ENCODE assay signal across 7 cellular contexts in the genomic region with DNA sequence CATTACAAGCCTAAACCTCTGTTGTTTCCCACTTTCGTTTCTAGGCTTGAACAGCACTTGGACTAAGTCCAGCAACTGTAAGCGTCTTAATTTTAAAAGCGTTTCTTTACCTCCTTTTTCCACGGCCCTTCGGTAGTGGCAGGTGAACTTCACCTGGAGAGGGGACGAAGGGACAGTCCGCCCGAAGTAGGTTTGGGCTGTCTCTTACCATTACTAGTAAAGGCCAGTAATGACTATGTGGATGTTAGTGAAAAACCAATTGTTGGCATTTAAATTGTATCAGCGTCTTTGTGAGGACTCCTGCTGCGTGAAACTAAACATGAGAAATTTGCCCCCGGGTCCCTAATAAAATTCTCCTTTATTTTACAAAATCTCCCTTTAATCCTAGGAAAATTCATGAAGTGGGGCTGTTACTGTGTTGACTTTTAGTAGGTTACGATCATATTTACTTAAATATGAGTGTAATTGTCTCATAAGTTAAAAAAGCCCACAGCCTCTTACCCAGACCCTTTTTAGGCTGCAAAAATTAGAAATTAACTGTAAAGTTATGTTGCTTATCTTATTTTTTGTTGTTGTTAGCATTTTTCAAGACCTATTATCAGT.
A peak's percentile ranks its signal among the peaks of the same experiment; 100 is the strongest.
DNase-seq lines count a peak whose midpoint lies in the region; ATAC-seq and TF ChIP-seq lines count a peak whose summit lies in the region.

No MANE protein-coding gene starts in this region.

- H3K9ac ChIP-seq in OCI-LY1 (ENCODE audit: low read length) (peak overlapping the region; percentile 95), endocrine pancreas (ENCODE audit: control insufficient read depth, insufficient read depth, low read length) (peak overlapping the region; percentile 88)

- TF ChIP-seq CTCF in OCI-LY1 (IDR thresholded peaks at IDR 0.05; ENCODE audit: low read length) = no peak

- CTCF ChIA-PET in HEK293T (lab: Yijun Ruan, JAX) = no interaction called here

- H2AFZ ChIP-seq in OCI-LY1 (ENCODE audit: low read length) = peak overlapping the region; percentile 23; the same call in 1 of the 2 replicates

- no peaks in the 10 kb centered on the region for H3K9me2 ChIP-seq in OCI-LY1 (ENCODE audit: low read depth, low read length)

- H3K27me3 ChIP-seq in OCI-LY1 (ENCODE audit: insufficient read depth, low read length) = no peaks in the 10 kb centered on the region
- H3K27me3 ChIP-seq in endocrine pancreas (ENCODE audit: control insufficient read depth, insufficient read depth, low read length) = no peaks in the 10 kb centered on the region
- no peaks in the 10 kb centered on the region for H3K27me3 ChIP-seq in muscle layer of duodenum (ENCODE audit: low read depth, low read length)

- POLR2A ChIA-PET in HEK293T (lab: Yijun Ruan, JAX) = interaction anchor here (1.5 kb wide), 1 partner anchor 69 kb away, joined by 10 read pairs; no protein-coding TSS in a partner anchor

- peaks cover 48% of the 10 kb centered on the region for H3K79me2 ChIP-seq in OCI-LY1 (ENCODE audit: insufficient read depth, low read length)

- peak overlapping the region; percentile 99 for H3K4me3 ChIP-seq in OCI-LY1 (ENCODE audit: low read depth, low read length, poor library complexity, severe bottlenecking)
- H3K4me3 ChIP-seq in endocrine pancreas (ENCODE audit: control insufficient read depth, insufficient read depth, low read length) = peak overlapping the region; percentile 96
- peak overlapping the region; percentile 94 to 96 for H3K4me3 ChIP-seq in muscle layer of duodenum (ENCODE audit: low read depth in 1 of 2, low read length in 2 of 2)

- H3K27ac ChIP-seq in OCI-LY1 (ENCODE audit: low read depth, low read length, poor library complexity, severe bottlenecking) (peak overlapping the region; percentile 67), muscle layer of duodenum (ENCODE audit: low read length) (peak overlapping the region; percentile 99)

- H3F3A ChIP-seq in OCI-LY1 (ENCODE audit: insufficient read depth, low read length) = no peaks in the 10 kb centered on the region

- no peaks in the 10 kb centered on the region; the same call in 1 of the 2 replicates for H3K36me3 ChIP-seq in OCI-LY1 (ENCODE audit: insufficient read depth, low read length)
- no peaks in the 10 kb centered on the region for H3K36me3 ChIP-seq in endocrine pancreas (ENCODE audit: control insufficient read depth, insufficient read depth, low read length)
- peaks cover 0 to 3% of the 10 kb centered on the region in 2 donors for H3K36me3 ChIP-seq in muscle layer of duodenum (ENCODE audit: control insufficient read depth in 1 of 2, insufficient read depth in 2 of 2, low read length in 2 of 2)

- ATAC-seq in GM19452 (IDR thresholded peaks at IDR 0.05; ENCODE audit: unreplicated experiment) (peak; percentile 3), GM21367 (IDR thresholded peaks at IDR 0.05; ENCODE audit: unreplicated experiment) (no peak)

- peaks cover 50% of the 10 kb centered on the region for H3K4me1 ChIP-seq in OCI-LY1 (ENCODE audit: insufficient read depth, low read length, severe bottlenecking)
- H3K4me1 ChIP-seq in endocrine pancreas (ENCODE audit: control insufficient read depth, insufficient read depth, low read length) = peaks cover 25% of the 10 kb centered on the region
- peaks cover 22 to 24% of the 10 kb centered on the region in 2 donors for H3K4me1 ChIP-seq in muscle layer of duodenum (ENCODE audit: control insufficient read depth in 1 of 2, insufficient read depth in 2 of 2, low read length in 2 of 2)

- H3K9me3 ChIP-seq in OCI-LY1 (ENCODE audit: low read length) = no peaks in the 10 kb centered on the region
- H3K9me3 ChIP-seq in endocrine pancreas (ENCODE audit: control insufficient read depth, low read length) = no peaks in the 10 kb centered on the region
- no peaks in the 10 kb centered on the region for H3K9me3 ChIP-seq in muscle layer of duodenum (ENCODE audit: control insufficient read depth in 1 of 2, low read length in 2 of 2)

- H4K20me1 ChIP-seq in OCI-LY1 (ENCODE audit: insufficient read depth, low read length) = no peaks in the 10 kb centered on the region

- H3K4me2 ChIP-seq in OCI-LY1 (ENCODE audit: low read length) = peak overlapping the region; percentile 99

- DNase-seq in HEK293T (ENCODE audit: extremely low spot score) = no peak
- no peak for DNase-seq in hippocampal formation (lab: John Stamatoyannopoulos, UW)

TF ChIP-seq in HEK293T, 16 proteins besides CTCF, POLR2A, EP300 and RAD21:
- no peak for TF ChIP-seq L3MBTL2 (conservative IDR thresholded peaks at IDR 0.05)
- TF ChIP-seq NFRKB (IDR thresholded peaks at IDR 0.05) = no peak
- no peak for TF ChIP-seq LEF1 (IDR thresholded peaks at IDR 0.05; ENCODE audit: borderline replicate concordance)
- TF ChIP-seq ARNT (IDR thresholded peaks at IDR 0.05) = no peak
- no peak for TF ChIP-seq ZNF384 (IDR thresholded peaks at IDR 0.05)
- no peak for TF ChIP-seq SUZ12 (IDR thresholded peaks at IDR 0.05)
- no peak for TF ChIP-seq FOXK2 (IDR thresholded peaks at IDR 0.05)
- no peak for TF ChIP-seq CTBP1 (IDR thresholded peaks at IDR 0.05; ENCODE audit: borderline replicate concordance)
- TF ChIP-seq TARDBP (IDR thresholded peaks at IDR 0.05) = no peak
- no peak for TF ChIP-seq BHLHE40 (IDR thresholded peaks at IDR 0.05; ENCODE audit: borderline replicate concordance)
- no peak for TF ChIP-seq SP1 (IDR thresholded peaks at IDR 0.05)
- TF ChIP-seq, protein P1, sequence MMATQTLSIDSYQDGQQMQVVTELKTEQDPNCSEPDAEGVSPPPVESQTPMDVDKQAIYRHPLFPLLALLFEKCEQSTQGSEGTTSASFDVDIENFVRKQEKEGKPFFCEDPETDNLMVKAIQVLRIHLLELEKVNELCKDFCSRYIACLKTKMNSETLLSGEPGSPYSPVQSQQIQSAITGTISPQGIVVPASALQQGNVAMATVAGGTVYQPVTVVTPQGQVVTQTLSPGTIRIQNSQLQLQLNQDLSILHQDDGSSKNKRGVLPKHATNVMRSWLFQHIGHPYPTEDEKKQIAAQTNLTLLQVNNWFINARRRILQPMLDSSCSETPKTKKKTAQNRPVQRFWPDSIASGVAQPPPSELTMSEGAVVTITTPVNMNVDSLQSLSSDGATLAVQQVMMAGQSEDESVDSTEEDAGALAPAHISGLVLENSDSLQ (IDR thresholded peaks at IDR 0.05) = no peak
